15 cellular contexts compared by ENCODE assay signal in genomic region chr11:70468256-70469230, GRCh38.
DNase-seq lines count a peak whose midpoint lies in the region; ATAC-seq and TF ChIP-seq lines count a peak whose summit lies in the region.
"Had no signal": no experiment of that assay in that cellular context is flagged by ENCODE, and none has a peak within 500 bp of the region (broad histone marks: within the 10 kb centered on the region; RNA-seq: fewer than 3 reads in every experiment).

No MANE protein-coding gene starts in this region.

- no peak overlapping the region for H2BK15ac ChIP-seq in IMR-90 (ENCODE audit: low read depth, low read length)

- H3K36me3 ChIP-seq in BLaER1 = no peaks in the 10 kb centered on the region
- peaks cover 7% of the 10 kb centered on the region; the same call in 1 of the 2 replicates for H3K36me3 ChIP-seq in IMR-90 (ENCODE audit: control insufficient read depth, insufficient read depth, low read length)
- H3K36me3 ChIP-seq in SJCRH30 = no peaks in the 10 kb centered on the region
- peaks cover 0 to 2% of the 10 kb centered on the region in 2 donors for H3K36me3 ChIP-seq in body of pancreas (replicated peaks in 1 of 2; ENCODE audit: insufficient read depth in 1 of 2, low read depth in 2 of 2)
- H3K36me3 ChIP-seq: adrenal gland had no signal

- peak overlapping the region; percentile 19 for H3K27ac Mint-ChIP-seq in glutamatergic neuron (ENCODE audit: unreplicated experiment)
- H3K27ac Mint-ChIP-seq in effector memory CD8-positive, alpha-beta T cell = no peak overlapping the region
- H3K27ac Mint-ChIP-seq: mesothelial cell of epicardium, T-helper 17 cell had no signal

- no peak overlapping the region for H3K4ac ChIP-seq in IMR-90 (ENCODE audit: low read depth, low read length)

- H2BK120ac ChIP-seq in IMR-90 (ENCODE audit: low read depth, low read length) = no peak overlapping the region

- no peak overlapping the region for H4K91ac ChIP-seq in IMR-90 (ENCODE audit: insufficient read depth, low read depth, low read length)

- no peak overlapping the region for H4K8ac ChIP-seq in IMR-90 (ENCODE audit: low read depth in 2 of 2, low read length in 2 of 2)

- peaks cover 3% of the 10 kb centered on the region for H3K9me3 Mint-ChIP-seq in glutamatergic neuron (ENCODE audit: unreplicated experiment)
- no peaks in the 10 kb centered on the region for H3K9me3 Mint-ChIP-seq in effector memory CD8-positive, alpha-beta T cell
- H3K9me3 Mint-ChIP-seq: mesothelial cell of epicardium had no signal

- POLR2A ChIA-PET in IMR-90 (lab: Charles Lee; ENCODE audit: unreplicated experiment) = no interaction called here

- CTCF ChIA-PET in IMR-90 (lab: Yijun Ruan, JAX) = interaction anchor here (0.9 to 1.5 kb wide), 3 partner anchors 15 to 288 kb away, joined by 3 to 5 read pairs (median 4); no protein-coding TSS in a partner anchor

- H2AK5ac ChIP-seq in IMR-90 (ENCODE audit: low read depth, low read length) = no peak overlapping the region

- H3K23ac ChIP-seq in IMR-90 (ENCODE audit: low read depth, low read length) = no peak overlapping the region

- H3K27me3 Mint-ChIP-seq in glutamatergic neuron (ENCODE audit: unreplicated experiment) = peaks cover 5% of the 10 kb centered on the region
- peaks cover 24 to 45% of the 10 kb centered on the region in 2 donors for H3K27me3 Mint-ChIP-seq in effector memory CD8-positive, alpha-beta T cell

- no peak overlapping the region for H3K56ac ChIP-seq in IMR-90 (ENCODE audit: extremely low read depth, insufficient read depth, low read length)

- no peaks in the 10 kb centered on the region for H3K27me3 ChIP-seq in BLaER1
- peaks cover 18% of the 10 kb centered on the region for H3K27me3 ChIP-seq in IMR-90 (ENCODE audit: control insufficient read depth, insufficient read depth, low read length)
- peaks cover 2% of the 10 kb centered on the region; the same call in 1 of the 2 replicates for H3K27me3 ChIP-seq in SJCRH30
- no peaks in the 10 kb centered on the region for H3K27me3 ChIP-seq in body of pancreas
- H3K27me3 ChIP-seq: adrenal gland had no signal

- in situ Hi-C loops in IMR-90 (cut with MboI; ENCODE audit: low sequenced_read_pairs) = loop anchor here (5.0 kb wide), 1 partner anchor 284 kb away; no protein-coding TSS in a partner anchor

- dilution Hi-C loops in IMR-90 (cut with HindIII; ENCODE audit: low sequenced_read_pairs, unreplicated experiment) = no loop called here

- BruUV-seq in IMR-90 (replicated peaks; lab: Mats Ljungman, UMichigan) = no TSS peak

- TF ChIP-seq POLR2A in IMR-90 (IDR thresholded peaks at IDR 0.05; ENCODE audit: low read depth, low read length) (no peak), body of pancreas (IDR thresholded peaks at IDR 0.05) (no peak)

- H3K27ac ChIP-seq in BLaER1 (peak overlapping the region; percentile 75), IMR-90 (ENCODE audit: insufficient read depth, low read length) (no peak overlapping the region), SJCRH30 (peak overlapping the region; percentile 11; the same call in 1 of the 2 replicates), body of pancreas (no peak overlapping the region)
- H3K27ac ChIP-seq: adrenal gland, GM23248, VCaP had no signal

- no peak overlapping the region for H3K14ac ChIP-seq in IMR-90 (replicated peaks; ENCODE audit: low read depth, low read length)

- H3K36me3 Mint-ChIP-seq in glutamatergic neuron (ENCODE audit: unreplicated experiment) = peaks cover 6% of the 10 kb centered on the region
- no peaks in the 10 kb centered on the region for H3K36me3 Mint-ChIP-seq in effector memory CD8-positive, alpha-beta T cell (ENCODE audit: insufficient read depth)
- H3K36me3 Mint-ChIP-seq: mesothelial cell of epicardium had no signal

- H2BK20ac ChIP-seq in IMR-90 (ENCODE audit: low read depth, low read length) = no peak overlapping the region

- no peak overlapping the region for H4K5ac ChIP-seq in IMR-90 (ENCODE audit: low read depth, low read length)

- intact Hi-C loops in IMR-90 (cut with micrococcal nuclease) = loop anchor here (5.0 kb wide), 1 partner anchor 904 kb away; no protein-coding TSS in a partner anchor
- intact Hi-C loops in body of pancreas (cut with DNase I) = loop anchor here (10.0 kb wide), 1 partner anchor 286 kb away; no protein-coding TSS in a partner anchor

- H3K79me1 ChIP-seq in IMR-90 (ENCODE audit: low read depth in 1 of 2, low read length in 2 of 2) = no peaks in the 10 kb centered on the region

- no peak overlapping the region for H3K18ac ChIP-seq in IMR-90 (ENCODE audit: low read depth, low read length)

- no peak for TF ChIP-seq RAD21 in IMR-90 (IDR thresholded peaks at IDR 0.05; ENCODE audit: low read length)

- TF ChIP-seq CTCF in IMR-90 (conservative IDR thresholded peaks at IDR 0.05; ENCODE audit: low read depth, low read length) (no peak), glutamatergic neuron (IDR thresholded peaks at IDR 0.05; ENCODE audit: partially characterized antibody, unreplicated experiment) (no peak), body of pancreas (IDR thresholded peaks at IDR 0.05) (no peak)

- DNase-seq in IMR-90 = no peak
- DNase-seq in SJCRH30 = peak; percentile 49 to 59
- no peak for DNase-seq in glutamatergic neuron
- DNase-seq in body of pancreas = no peak
- no peak for DNase-seq in COLO829 (ENCODE audit: low spot score)
- no peak for DNase-seq in effector memory CD8-positive, alpha-beta T cell
- DNase-seq: activated gamma-delta T cell treated with Interleukin-2 at 50 U/mL for 16 hours, NCI-H1436 treated with DMSO at 0.1 percent for 48 hours, T-helper 17 cell had no signal

- peak overlapping the region; percentile 10 for H3K4me3 Mint-ChIP-seq in glutamatergic neuron (ENCODE audit: unreplicated experiment)
- H3K4me3 Mint-ChIP-seq in effector memory CD8-positive, alpha-beta T cell = no peak overlapping the region
- H3K4me3 Mint-ChIP-seq: mesothelial cell of epicardium, T-helper 17 cell had no signal

- H2AFZ ChIP-seq in IMR-90 (replicated peaks; ENCODE audit: low read length, poor library complexity) = no peak overlapping the region
- H2AFZ ChIP-seq: GM23248 had no signal

- no peaks in the 10 kb centered on the region for H3K9me1 ChIP-seq in IMR-90 (ENCODE audit: insufficient read depth, low read length)

- H3K4me2 ChIP-seq in BLaER1 (peak overlapping the region; percentile 94), IMR-90 (ENCODE audit: low read depth, low read length) (no peak overlapping the region)

- H3K9ac ChIP-seq in BLaER1 (no peak overlapping the region), IMR-90 (ENCODE audit: low read depth, low read length) (no peak overlapping the region)
- H3K9ac ChIP-seq: GM23248 had no signal

- H3K4me3 ChIP-seq in BLaER1 (no peak overlapping the region), IMR-90 (ENCODE audit: insufficient read depth, low read depth, low read length) (no peak overlapping the region), SJCRH30 (no peak overlapping the region), body of pancreas (no peak overlapping the region)
- H3K4me3 ChIP-seq: adrenal gland, GM23248 had no signal

- 78% methylated on average over 7 of the region's 20 CpGs; no CpG with 5 or more reads in 1 of the 2 experiments for WGBS in IMR-90 (ENCODE audit: extremely low coverage in 2 of 2, insufficient read length in 1 of 2), 2 experiments
- 79 to 83% methylated on average over 20 of the region's 20 CpGs for WGBS in body of pancreas, 2 donors

- H3K9me3 ChIP-seq in BLaER1 (peaks cover under 1% of the 10 kb centered on the region; the same call in 1 of the 2 replicates), IMR-90 (ENCODE audit: control insufficient read depth, insufficient read depth, low read length) (no peaks in the 10 kb centered on the region), SJCRH30 (replicated peaks) (no peaks in the 10 kb centered on the region), body of pancreas (no peaks in the 10 kb centered on the region)
- H3K9me3 ChIP-seq: adrenal gland had no signal

- H2BK5ac ChIP-seq in IMR-90 (ENCODE audit: low read depth, low read length, poor library complexity, severe bottlenecking) = no peak overlapping the region

- no peak overlapping the region for H2AK9ac ChIP-seq in IMR-90 (replicated peaks; ENCODE audit: low read depth, low read length, poor library complexity)

- peaks cover 48% of the 10 kb centered on the region for H3K4me1 Mint-ChIP-seq in glutamatergic neuron (ENCODE audit: low read depth, unreplicated experiment)
- H3K4me1 Mint-ChIP-seq in effector memory CD8-positive, alpha-beta T cell (ENCODE audit: low read depth in 2 of 2) = peaks cover 5 to 7% of the 10 kb centered on the region in 2 donors

- H4K20me1 ChIP-seq in BLaER1 (0 out of 2 replicates have a peak, but pooled peaks cover 10% of the 10 kb centered on the region), IMR-90 (ENCODE audit: insufficient read depth, low read length) (peaks cover 2% of the 10 kb centered on the region)

- H3K4me1 ChIP-seq in BLaER1 (peaks cover 94% of the 10 kb centered on the region), IMR-90 (ENCODE audit: control insufficient read depth, insufficient read depth, low read length) (peaks cover 2% of the 10 kb centered on the region; the same call in 1 of the 2 replicates), SJCRH30 (peaks cover 10% of the 10 kb centered on the region; the same call in 1 of the 2 replicates), body of pancreas (no peaks in the 10 kb centered on the region)
- H3K4me1 ChIP-seq: adrenal gland had no signal

- ATAC-seq in IMR-90 (ENCODE audit: low read depth) (no peak), body of pancreas (no peak)
- ATAC-seq in effector memory CD8-positive, alpha-beta T cell (replicated peaks) = no peak
- ATAC-seq: esophagus mucosa, T-helper 17 cell had no signal

TF ChIP-seq in IMR-90, 13 proteins besides CTCF, POLR2A, EP300 and RAD21:
- no peak for TF ChIP-seq RFX5 (IDR thresholded peaks at IDR 0.05; ENCODE audit: low read depth, low read length)
- TF ChIP-seq SMC3 (IDR thresholded peaks at IDR 0.05; ENCODE audit: low read depth, low read length) = no peak
- peak; percentile 59; the same call in 1 of the 2 replicates for TF ChIP-seq BHLHE40 (IDR thresholded peaks at IDR 0.05; ENCODE audit: low read depth, low read length)
TF ChIP-seq in IMR-90: peak in this region for 1.

Comparison
In these comparisons a context has a peak if more than half of its experiments do, and no peak if none do; other contexts are left out.
1. H3K27ac ChIP-seq: peak in BLaER1 (single experiment) and SJCRH30 (single experiment); none in IMR-90 (single experiment) and body of pancreas (0 of 4).
2. DNase-seq: peak in SJCRH30 (2 of 2); none in IMR-90 (single experiment), glutamatergic neuron (single experiment), body of pancreas (0 of 4), COLO829 (single experiment) and effector memory CD8-positive, alpha-beta T cell (0 of 3).